In genomic region chr7:151406886-151407583, GRCh38 we compare ENCODE assay signal across 16 cellular contexts. TPM values are rescaled to one million over a fixed set of nuclear protein-coding genes. Genes with fewer than 3 reads are reported as not detected.
DNase-seq lines count a peak whose midpoint lies in the region; ATAC-seq and TF ChIP-seq lines count a peak whose summit lies in the region.
"Had no signal": no experiment of that assay in that cellular context is flagged by ENCODE, and none has a peak within 500 bp of the region (broad histone marks: within the 10 kb centered on the region; RNA-seq: fewer than 3 reads in every experiment).

No MANE protein-coding gene starts in this region.

- TF ChIP-seq CTCF in glutamatergic neuron (IDR thresholded peaks at IDR 0.05; ENCODE audit: partially characterized antibody, unreplicated experiment): no peak
- no peak for TF ChIP-seq CTCF in neural progenitor cell (IDR thresholded peaks at IDR 0.05)

- H3K9me3 ChIP-seq in SK-N-MC (ENCODE audit: low read depth, low read length) (no peaks in the 10 kb centered on the region), neural progenitor cell (ENCODE audit: low read depth) (no peaks in the 10 kb centered on the region)
- H3K9me3 ChIP-seq: BE2C, SJSA1 had no signal

- no peak overlapping the region for H3K4me3 ChIP-seq in SK-N-MC
- H3K4me3 ChIP-seq in neural progenitor cell: no peak overlapping the region
- H3K4me3 ChIP-seq: SJSA1 had no signal

- no peak overlapping the region for H3K9ac ChIP-seq in SK-N-MC (ENCODE audit: insufficient read length)
- H3K9ac ChIP-seq in neural progenitor cell: no peak overlapping the region

- no peak overlapping the region for H2AFZ ChIP-seq in neural progenitor cell (replicated peaks)

- H3K9me3 Mint-ChIP-seq in glutamatergic neuron (ENCODE audit: unreplicated experiment) (peaks cover 8% of the 10 kb centered on the region), neural progenitor cell (no peaks in the 10 kb centered on the region)

- no peak for ATAC-seq in HG03460 (IDR thresholded peaks at IDR 0.05; ENCODE audit: unreplicated experiment)
- ATAC-seq: PC-3 had no signal

- H3K79me2 ChIP-seq in neural progenitor cell (ENCODE audit: low read depth): no peaks in the 10 kb centered on the region

- H3K27me3 Mint-ChIP-seq in glutamatergic neuron (ENCODE audit: unreplicated experiment) (peaks cover 10% of the 10 kb centered on the region), neural progenitor cell (ENCODE audit: insufficient read depth, low read depth) (peaks cover 22% of the 10 kb centered on the region)

- H3K4me1 Mint-ChIP-seq in glutamatergic neuron (ENCODE audit: low read depth, unreplicated experiment) (peaks cover 6% of the 10 kb centered on the region), neural progenitor cell (peaks cover 16% of the 10 kb centered on the region)

- H3F3A ChIP-seq in neural progenitor cell (ENCODE audit: low read depth): peaks cover 16% of the 10 kb centered on the region

- H3K4me3 Mint-ChIP-seq in glutamatergic neuron (ENCODE audit: unreplicated experiment) (peak overlapping the region; percentile 21), neural progenitor cell (peak overlapping the region; percentile 48)

- peaks cover 16% of the 10 kb centered on the region for H3K4me1 ChIP-seq in neural progenitor cell
- H3K4me1 ChIP-seq: BE2C had no signal

- DNase-seq in SK-N-MC (ENCODE audit: low read depth, low spot score) (no peak), glutamatergic neuron (no peak), neural progenitor cell (ENCODE audit: low spot score) (no peak), NCI-H526 (lab: John Stamatoyannopoulos, UW) (no peak), AML-193 (lab: John Stamatoyannopoulos, UW) (no peak), MV-4-11 (lab: John Stamatoyannopoulos, UW) (no peak)
- DNase-seq: BE2C, GOT3, KBM-7, NCI-H1092 treated with DMSO at 0.1 percent for 48 hours, NCI-H1694, NCI-H345, NCI-H748 treated with DMSO at 0.1 percent for 48 hours, PC-3 had no signal

- H3K36me3 ChIP-seq in SK-N-MC (ENCODE audit: insufficient read depth, low read length): no peaks in the 10 kb centered on the region
- H3K36me3 ChIP-seq in neural progenitor cell: no peaks in the 10 kb centered on the region
- H3K36me3 ChIP-seq: BE2C, SJSA1 had no signal

- peaks cover 45% of the 10 kb centered on the region for H3K27me3 ChIP-seq in neural progenitor cell

- 0 out of 2 replicates have a peak overlapping the region, but pooled peaks have one; percentile 46 for H3K27ac ChIP-seq in SK-N-MC
- no peak overlapping the region for H3K27ac ChIP-seq in neural progenitor cell
- H3K27ac ChIP-seq: SJSA1 had no signal

- H3K36me3 Mint-ChIP-seq in glutamatergic neuron (ENCODE audit: unreplicated experiment) (no peaks in the 10 kb centered on the region), neural progenitor cell (peaks cover 7% of the 10 kb centered on the region)

- peaks cover 15% of the 10 kb centered on the region for H4K20me1 ChIP-seq in neural progenitor cell (ENCODE audit: low read depth)

- H3K4me2 ChIP-seq in neural progenitor cell: no peak overlapping the region

- H3K27ac Mint-ChIP-seq in glutamatergic neuron (ENCODE audit: unreplicated experiment) (no peak overlapping the region), neural progenitor cell (no peak overlapping the region)

RNA-seq across cellular contexts. Expression of gene WDR86, which starts 2.8 kb away (rescaled TPM):
- total RNA-seq in glutamatergic neuron (ENCODE audit: unreplicated experiment): 70.5 TPM
- 15.0 and 33.0 TPM in 2 replicates for total RNA-seq in neural progenitor cell (ENCODE audit: low replicate concordance)
- total RNA-seq: PC-3 had no signal

RNA-seq across cellular contexts. Expression of gene CRYGN, which starts 32.9 kb away (rescaled TPM):
- not detected for total RNA-seq in glutamatergic neuron (ENCODE audit: unreplicated experiment)
- 1.1 TPM in 1 of 2 replicates, not detected in the other for total RNA-seq in neural progenitor cell (ENCODE audit: low replicate concordance)
- total RNA-seq: SJSA1 had no signal
